Comparison of ENCODE assay signal across 24 cellular contexts in the genomic region with DNA sequence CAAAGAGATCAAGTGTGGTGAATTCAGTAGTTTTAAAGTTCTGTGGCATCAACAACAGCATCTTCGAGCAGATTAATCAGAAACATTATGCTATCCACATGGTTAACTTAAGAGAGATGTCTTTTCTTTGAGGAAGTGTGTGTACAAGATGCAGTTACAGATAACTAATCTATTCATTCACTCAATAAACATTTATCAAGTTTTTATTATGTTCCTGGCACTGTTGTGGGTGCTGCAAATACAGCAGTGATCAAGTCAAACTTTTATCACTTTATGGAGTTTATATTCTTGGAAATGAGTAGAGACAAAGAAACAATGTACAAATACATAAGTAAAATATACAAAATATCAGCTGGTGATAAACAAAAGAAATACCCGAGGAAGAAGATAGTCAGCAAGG.
"Had no signal": no experiment of that assay in that cellular context is flagged by ENCODE, and none has a peak within 500 bp of the region (broad histone marks: within the 10 kb centered on the region; RNA-seq: fewer than 3 reads in every experiment).

No MANE protein-coding gene starts in this region.

- H3K4me1 ChIP-seq: adrenal gland, body of pancreas, esophagus squamous epithelium, gastroesophageal sphincter, heart right ventricle had no signal

- DNase-seq: activated CD4-positive, alpha-beta memory T cell treated with anti-CD3 and anti-CD28 coated beads, Interleukin-2, amount 10 ng/mL, durations not matched to agents 7 days and 5 days; activated CD4-positive, alpha-beta T cell treated with anti-CD3 and anti-CD28 coated beads for 1 hour; activated CD4-positive, alpha-beta T cell treated with anti-CD3 and anti-CD28 coated beads for 4 hours; activated CD4-positive, alpha-beta T cell treated with anti-CD3 and anti-CD28 coated beads, Interleukin-2, amount 10 ng/mL, durations not matched to agents 7 days and 5 days; activated CD4-positive, alpha-beta T cell treated with anti-CD3 and anti-CD28 coated beads, Interleukin-2, amount 50 U/mL, for 4 hours; activated CD8-positive, alpha-beta memory T cell treated with anti-CD3 and anti-CD28 coated beads, Interleukin-2, amount 50 U/mL, for 48 hours; activated effector memory CD4-positive, alpha-beta T cell treated with anti-CD3 and anti-CD28 coated beads, Interleukin-2, amount 50 U/mL, for 16 hours; activated naive CD4-positive, alpha-beta T cell treated with anti-CD3 and anti-CD28 coated beads for 36 hours; activated naive CD8-positive, alpha-beta T cell treated with anti-CD3 and anti-CD28 coated beads for 36 hours; activated naive CD8-positive, alpha-beta T cell treated with anti-CD3 and anti-CD28 coated beads, Interleukin-2, amount 50 U/mL, for 24 hours; activated T-cell treated with anti-CD3 and anti-CD28 coated beads for 4 hours; activated T-cell treated with anti-CD3 and anti-CD28 coated beads, Interleukin-2, amount 50 U/mL, for 48 hours; adrenal gland; amygdala; aorta; body of pancreas; caudate nucleus; effector CD8-positive, alpha-beta T cell; esophagus squamous epithelium; foreskin melanocyte; heart right ventricle; T-helper 2 cell had no signal

- H3K4me3 ChIP-seq: adrenal gland, body of pancreas, esophagus squamous epithelium, gastroesophageal sphincter, heart right ventricle had no signal

- H3K27me3 ChIP-seq: adrenal gland, body of pancreas, esophagus squamous epithelium, gastroesophageal sphincter, heart right ventricle had no signal

- H3K36me3 ChIP-seq: adrenal gland, esophagus squamous epithelium, gastroesophageal sphincter, heart right ventricle had no signal

- H3K27ac ChIP-seq: adrenal gland, body of pancreas, epithelial cell of prostate, esophagus squamous epithelium, gastroesophageal sphincter, heart right ventricle had no signal

- H3K9me3 ChIP-seq: adrenal gland, body of pancreas, esophagus squamous epithelium, gastroesophageal sphincter, heart right ventricle had no signal
